In genomic region chr4:161696957-161697356, GRCh38 we compare ENCODE assay signal across 24 cellular contexts.
A peak's percentile ranks its signal among the peaks of the same experiment; 100 is the strongest.
DNase-seq lines count a peak whose midpoint lies in the region; ATAC-seq and TF ChIP-seq lines count a peak whose summit lies in the region.
"Had no signal": no experiment of that assay in that cellular context is flagged by ENCODE, and none has a peak within 500 bp of the region (broad histone marks: within the 10 kb centered on the region; RNA-seq: fewer than 3 reads in every experiment).

No MANE protein-coding gene starts in this region.

- intact Hi-C loops in HCT116 (cut with micrococcal nuclease) (no loop called here), adrenal gland (cut with DNase I) (no loop called here)

- H3K36me3 ChIP-seq in HCT116 (ENCODE audit: control insufficient read depth in 1 of 2, insufficient read depth in 2 of 2, low read length in 2 of 2) (no peaks in the 10 kb centered on the region), adrenal gland (replicated peaks in 1 of 2) (no peaks in the 10 kb centered on the region)
- H3K36me3 ChIP-seq: lower lobe of right lung, right lobe of liver, SJSA1 had no signal

- no peaks in the 10 kb centered on the region for H3K36me3 Mint-ChIP-seq in WTC11

- peak overlapping the region; percentile 24; the same call in 1 of the 2 replicates for H3K27ac Mint-ChIP-seq in WTC11
- H3K27ac Mint-ChIP-seq: activated naive CD4-positive, alpha-beta T cell treated with anti-CD3 and anti-CD28 coated beads for 36 hours; activated T-helper 1 cell treated with anti-CD3 and anti-CD28 coated beads, Interleukin-12 subunit alpha, Interleukin-12 subunit beta, Interleukin-2, Interleukin-4 antibody, amounts not matched to agents 30 ng/mL and 10 ng/mL and 1 ng/mL, durations not matched to agents 14 hours and 24 hours and 36 hours had no signal

- no peak overlapping the region for H3K4me2 ChIP-seq in HCT116 (ENCODE audit: low read length)

- H3K4me1 Mint-ChIP-seq in WTC11 = peaks cover 6% of the 10 kb centered on the region

- no peaks in the 10 kb centered on the region for H3K9me2 ChIP-seq in HCT116 (ENCODE audit: insufficient read depth)

- H4K20me1 ChIP-seq in HCT116 (ENCODE audit: insufficient read depth) = no peaks in the 10 kb centered on the region

- no peaks in the 10 kb centered on the region for H3K9me3 Mint-ChIP-seq in WTC11

- no peaks in the 10 kb centered on the region for H3K27me3 Mint-ChIP-seq in WTC11 (ENCODE audit: low read depth)

- POLR2A ChIA-PET in HCT116 (lab: Charles Lee) (no interaction called here), WTC11 (lab: Charles Lee) (no interaction called here)

- no peaks in the 10 kb centered on the region for H3K79me2 ChIP-seq in HCT116 (ENCODE audit: insufficient read depth, low read length)

- H3K4me3 ChIP-seq in HCT116 (replicated peaks in 1 of 2; ENCODE audit: low read depth in 1 of 2, low read length in 2 of 2) (no peak overlapping the region), adrenal gland (no peak overlapping the region)
- H3K4me3 ChIP-seq: lower lobe of right lung, right lobe of liver, SJSA1 had no signal

- H3K27ac ChIP-seq in HCT116 (ENCODE audit: low read depth, low read length) (no peak overlapping the region), adrenal gland (no peak overlapping the region)
- H3K27ac ChIP-seq: C4-2B, lower lobe of right lung, right lobe of liver, SJSA1 had no signal

- no peaks in the 10 kb centered on the region for H3K27me3 ChIP-seq in HCT116 (ENCODE audit: insufficient read depth, low read length)
- H3K27me3 ChIP-seq in adrenal gland = no peaks in the 10 kb centered on the region
- H3K27me3 ChIP-seq: right lobe of liver, SJSA1 had no signal

- no TSS peak for BruUV-seq in HCT116 (replicated peaks; lab: Mats Ljungman, UMichigan)

- CTCF ChIA-PET in HCT116 (lab: Charles Lee) = no interaction called here
- CTCF ChIA-PET in WTC11 (lab: Charles Lee) = no interaction called here

- WGBS in adrenal gland, 4 donors = 46 to 52% (median 48%) methylated on average over 1 of the region's 1 CpG

- no peak for DNase-seq in HCT116 (ENCODE audit: low read depth, low spot score)
- no peak for DNase-seq in WTC11 (ENCODE audit: low spot score)
- peak; percentile 83 for DNase-seq in glomerular endothelial cell (ENCODE audit: extremely low read depth, low read depth, low spot score)
- DNase-seq in renal cortical epithelial cell (ENCODE audit: low read depth) = peak; percentile 15
- DNase-seq in HUDEP-2 (lab: John Stamatoyannopoulos, UW; ENCODE audit: unreplicated experiment in 76 of 76) = no peak
- DNase-seq in NCI-H526 treated with DMSO at 0.1 percent for 48 hours (lab: John Stamatoyannopoulos, UW) = no peak
- DNase-seq in adrenal gland = no peak
- DNase-seq: activated CD4-positive, alpha-beta T cell treated with anti-CD3 and anti-CD28 coated beads, Interleukin-2, amount 50 U/mL, for 4 hours; activated naive CD4-positive, alpha-beta T cell treated with anti-CD3 and anti-CD28 coated beads for 36 hours; amniotic stem cell; DND-41; glutamatergic neuron; kidney glomerular epithelial cell; lower lobe of right lung; NCI-H1092 treated with DMSO at 0.1 percent for 48 hours; NCI-H1930; NCI-H748 treated with DMSO at 0.1 percent for 48 hours; posterior cingulate gyrus; right lobe of liver; stimulated activated CD4-positive, alpha-beta T cell treated with anti-CD3 and anti-CD28 coated beads, Interleukin-2, amount 100 ng/mL, for 48 hours; trophoblast cell had no signal

- RAD21 ChIA-PET in HCT116 (lab: Charles Lee; ENCODE audit: low non-redundant PET in 1 of 2, low total read pairs in 2 of 2, uncharacterized antibody in 2 of 2, unreplicated experiment in 2 of 2) = no interaction called here

- TF ChIP-seq POLR2A in HCT116 (IDR thresholded peaks at IDR 0.05; ENCODE audit: borderline replicate concordance, extremely low read depth, insufficient read depth, insufficient read length) (no peak), adrenal gland (IDR thresholded peaks at IDR 0.05) (no peak)

- H3K9ac ChIP-seq in HCT116 (ENCODE audit: low read length) = no peak overlapping the region

- H2AFZ ChIP-seq in HCT116 (ENCODE audit: low read depth, low read length, poor library complexity, severe bottlenecking) = no peak overlapping the region

- no peak overlapping the region for H3K4me3 Mint-ChIP-seq in WTC11
- H3K4me3 Mint-ChIP-seq: activated naive CD4-positive, alpha-beta T cell treated with anti-CD3 and anti-CD28 coated beads for 36 hours; activated T-helper 1 cell treated with anti-CD3 and anti-CD28 coated beads, Interleukin-12 subunit alpha, Interleukin-12 subunit beta, Interleukin-2, Interleukin-4 antibody, amounts not matched to agents 30 ng/mL and 10 ng/mL and 1 ng/mL, durations not matched to agents 14 hours and 24 hours and 36 hours had no signal

- TF ChIP-seq CTCF in HCT116 (IDR thresholded peaks at IDR 0.05 in 2 of 3, conservative IDR thresholded peaks at IDR 0.05 in 1 of 3; ENCODE audit: borderline replicate concordance in 1 of 3, insufficient read depth in 1 of 3, low read depth in 2 of 3, low read length in 2 of 3) = no peak
- no peak for TF ChIP-seq CTCF in WTC11 (IDR thresholded peaks at IDR 0.05)
- TF ChIP-seq CTCF in adrenal gland (IDR thresholded peaks at IDR 0.05) = no peak

- no peaks in the 10 kb centered on the region for H3K4me1 ChIP-seq in HCT116 (ENCODE audit: control insufficient read depth in 1 of 2, insufficient read depth in 2 of 2, low read length in 2 of 2)
- no peaks in the 10 kb centered on the region for H3K4me1 ChIP-seq in adrenal gland (replicated peaks in 1 of 2)
- H3K4me1 ChIP-seq: lower lobe of right lung, right lobe of liver, SJSA1 had no signal

- H3K9me3 ChIP-seq in HCT116 (ENCODE audit: control insufficient read depth in 1 of 2, insufficient read depth in 1 of 2, low read depth in 1 of 2, low read length in 2 of 2) (no peaks in the 10 kb centered on the region), adrenal gland (replicated peaks in 1 of 3) (no peaks in the 10 kb centered on the region)
- H3K9me3 ChIP-seq: lower lobe of right lung, right lobe of liver, SJSA1 had no signal

- ATAC-seq in HCT116 = peak; percentile 32; the same call in 1 of the 2 replicates
- ATAC-seq in WTC11 = peak; percentile 81
- ATAC-seq: lower lobe of right lung, right lobe of liver had no signal

- TF ChIP-seq RAD21 in HCT116 (IDR thresholded peaks at IDR 0.05; ENCODE audit: low read depth) = no peak

TF ChIP-seq in HCT116, 20 proteins besides CTCF, POLR2A, EP300 and RAD21:
- no peak for TF ChIP-seq SIN3A (IDR thresholded peaks at IDR 0.05; ENCODE audit: low read depth)
TF ChIP-seq in HCT116: peak in this region for 0.

TF ChIP-seq in WTC11, 78 proteins besides CTCF, POLR2A, EP300 and RAD21 (continues in another document):
- TF ChIP-seq FOXP1 (CRISPR knock-in tag; IDR thresholded peaks at IDR 0.05; ENCODE audit: borderline replicate concordance) (no peak), NFATC4 (CRISPR knock-in tag; IDR thresholded peaks at IDR 0.05) (no peak), ZBTB43 (CRISPR knock-in tag; IDR thresholded peaks at IDR 0.05) (no peak), HMGXB4 (CRISPR knock-in tag; IDR thresholded peaks at IDR 0.05) (no peak), ESRRA (CRISPR knock-in tag; IDR thresholded peaks at IDR 0.05; ENCODE audit: borderline replicate concordance) (no peak), MYBL2 (CRISPR knock-in tag; IDR thresholded peaks at IDR 0.05) (no peak), ZNF121 (CRISPR knock-in tag; IDR thresholded peaks at IDR 0.05) (no peak)

Comparison
In these comparisons a context has a peak if more than half of its experiments do, and no peak if none do; other contexts are left out.
1. DNase-seq: peak in glomerular endothelial cell (single experiment) and renal cortical epithelial cell (single experiment); none in HCT116 (single experiment), WTC11 (single experiment), HUDEP-2 (0 of 76), NCI-H526 treated with DMSO at 0.1 percent for 48 hours (single experiment) and adrenal gland (0 of 7).